1 cellular context compared by ENCODE assay signal in the genomic region with DNA sequence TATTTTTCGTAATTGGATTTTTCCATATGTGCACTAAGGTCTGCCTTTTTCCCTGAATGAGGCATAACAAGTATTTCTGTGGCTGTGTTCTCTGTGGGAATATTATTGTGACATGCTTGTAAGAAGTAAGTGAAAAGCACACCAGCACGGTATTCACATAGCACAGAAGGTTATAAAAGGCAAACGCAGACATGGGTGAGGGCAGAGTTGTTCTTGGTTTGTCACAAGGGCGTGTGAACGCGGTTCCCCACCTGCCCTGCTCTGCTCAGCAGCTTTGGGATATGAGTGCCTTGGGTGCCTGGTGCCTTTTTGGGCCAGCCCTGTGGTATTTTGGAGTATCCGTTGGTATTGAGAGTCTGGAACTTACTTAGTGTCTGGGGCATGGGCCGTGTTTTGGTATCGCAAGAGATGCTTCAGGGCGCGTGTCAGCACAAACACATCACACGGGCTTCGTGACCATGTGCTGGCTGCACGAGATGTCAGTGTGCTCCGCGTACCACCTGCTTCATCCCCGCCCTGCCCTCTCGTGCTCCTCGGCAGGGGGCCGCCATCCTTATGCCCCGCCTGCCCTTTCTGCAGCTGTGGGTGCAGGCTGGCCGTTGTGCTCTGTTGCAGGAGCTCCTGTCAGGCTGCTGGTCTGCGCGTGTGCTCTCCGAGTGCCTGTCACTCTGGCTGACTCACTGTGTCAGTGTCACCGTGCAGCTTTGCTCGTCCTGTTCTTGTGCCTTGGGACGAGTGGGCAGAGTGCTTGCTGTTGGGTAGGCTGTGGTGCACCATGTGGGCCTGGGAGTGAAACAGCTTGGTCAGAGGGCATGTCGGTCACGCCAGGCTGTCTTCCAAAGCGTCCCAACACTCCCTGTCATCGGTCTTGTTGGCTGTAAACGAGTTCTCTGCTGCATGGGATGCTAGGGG.
TF ChIP-seq lines count a peak whose summit lies in the region.

No MANE protein-coding gene starts in this region.

TF ChIP-seq in HepG2, 621 proteins besides CTCF, POLR2A, EP300 and RAD21:
- no peak for TF ChIP-seq ZNF775 (CRISPR knock-in tag; IDR thresholded peaks at IDR 0.05; ENCODE audit: borderline replicate concordance)
- peak; percentile 71 for TF ChIP-seq AGO2 (optimal IDR thresholded peaks at IDR 0.05; ENCODE audit: low read depth, low read length)
- TF ChIP-seq CAMTA2 (CRISPR knock-in tag; IDR thresholded peaks at IDR 0.05; ENCODE audit: borderline replicate concordance), result 0 out of 2 replicates have a peak, but pooled peaks have one; percentile 33
- 0 out of 2 replicates have a peak, but pooled peaks have one; percentile 15 for TF ChIP-seq ZBTB38 (CRISPR knock-in tag; IDR thresholded peaks at IDR 0.05)
